In genomic region chr16:12988071-12988470, GRCh38 we compare ENCODE assay signal across 25 cellular contexts.
"Had no signal": no experiment of that assay in that cellular context is flagged by ENCODE, and none has a peak within 500 bp of the region (broad histone marks: within the 10 kb centered on the region; RNA-seq: fewer than 3 reads in every experiment).

No MANE protein-coding gene starts in this region.

- H3K27me3 ChIP-seq: cardiac muscle cell, ovary, testis, transverse colon had no signal

- H3K9me3 ChIP-seq: ovary, prostate gland, testis, transverse colon had no signal

- ATAC-seq: activated CD4-positive, CD25-positive, alpha-beta regulatory T cell treated with anti-CD3 and anti-CD28 coated beads, Interleukin-2, amount 50 U/mL, for 24 hours; left cardiac atrium; left ventricle myocardium superior; naive thymus-derived CD4-positive, alpha-beta T cell; right cardiac atrium; T-helper 17 cell had no signal

- H3K27ac ChIP-seq: cardiac muscle cell, coronary artery, dorsolateral prefrontal cortex, ovary, prostate gland, testis, transverse colon had no signal

- H3K4me3 ChIP-seq: cardiac muscle cell, coronary artery, dorsolateral prefrontal cortex, ovary, prostate gland, testis, transverse colon had no signal

- DNase-seq: activated CD4-positive, alpha-beta T cell treated with anti-CD3 and anti-CD28 coated beads for 48 hours; activated CD4-positive, alpha-beta T cell treated with anti-CD3 and anti-CD28 coated beads, Interleukin-2, amount 50 U/mL, for 48 hours; activated CD8-positive, alpha-beta memory T cell treated with anti-CD3 and anti-CD28 coated beads for 24 hours; activated effector memory CD4-positive, alpha-beta T cell treated with Interleukin-2 at 50 U/mL for 16 hours; activated naive CD4-positive, alpha-beta T cell treated with Interleukin-2 at 50 U/mL for 16 hours; aorta; dorsolateral prefrontal cortex; effector memory CD4-positive, alpha-beta T cell; glutamatergic neuron; islet precursor cell; left cardiac atrium; left ventricle myocardium superior; naive thymus-derived CD4-positive, alpha-beta T cell; ovary; right cardiac atrium; stimulated activated CD4-positive, alpha-beta T cell treated with anti-CD3 and anti-CD28 coated beads, Interleukin-2, amount 100 ng/mL, for 48 hours; stimulated activated naive CD4-positive, alpha-beta T cell treated with Interleukin-2 at 50 U/mL for 16 hours; T-helper 17 cell; T1000; testis; transverse colon had no signal

- H3K36me3 ChIP-seq: cardiac muscle cell, ovary, prostate gland, transverse colon had no signal

- H3K4me1 ChIP-seq: prostate gland, testis, transverse colon had no signal
